Comparison of ENCODE assay signal across 1 cellular context in genomic region chr22:37696657-37697539, GRCh38.
A peak's percentile ranks its signal among the peaks of the same experiment; 100 is the strongest.
TF ChIP-seq lines count a peak whose summit lies in the region.

TRIOBP (plus strand) TSS chr22:37697048; CDS start chr22:37701366, 4,318 bp downstream.

TF ChIP-seq in K562, 482 proteins besides CTCF, POLR2A, EP300 and RAD21 (continued from another document and continues in another):
- TF ChIP-seq POLR2G (IDR thresholded peaks at IDR 0.05; ENCODE audit: low read depth, low read length) (peak; percentile 1; the same call in 1 of the 2 replicates), KDM2B (CRISPR knock-in tag; IDR thresholded peaks at IDR 0.05) (no peak), JUN (IDR thresholded peaks at IDR 0.05; ENCODE audit: borderline replicate concordance, low read depth, low read length) (no peak), JUN (CRISPR knock-in tag; IDR thresholded peaks at IDR 0.05; ENCODE audit: borderline replicate concordance) (no peak), RCOR1 (IDR thresholded peaks at IDR 0.05; ENCODE audit: borderline replicate concordance in 1 of 2, low read depth in 2 of 2, low read length in 2 of 2) (peak in 1 of 2 experiments; percentile 68; a peak in 2 of 4 replicates), IRF2 (CRISPR knock-in tag; IDR thresholded peaks at IDR 0.05) (no peak), ZBTB33 (CRISPR knock-in tag; IDR thresholded peaks at IDR 0.05) (peak; percentile 42; the same call in 1 of the 2 replicates), GABPA (tag; conservative IDR thresholded peaks at IDR 0.05; ENCODE audit: low read depth) (no peak), RBM15 (IDR thresholded peaks at IDR 0.05; ENCODE audit: insufficient read depth, low read length) (no peak), SP1 (CRISPR knock-in tag; IDR thresholded peaks at IDR 0.05) (peak; percentile 50; the same call in 1 of the 2 replicates), MYNN (IDR thresholded peaks at IDR 0.05) (no peak), MYNN (CRISPR knock-in tag; IDR thresholded peaks at IDR 0.05) (no peak), ZNF124 (CRISPR knock-in tag; IDR thresholded peaks at IDR 0.05) (no peak), ZNF766 (CRISPR knock-in tag; conservative IDR thresholded peaks at IDR 0.05) (no peak), SNAPC5 (CRISPR knock-in tag; IDR thresholded peaks at IDR 0.05) (no peak), CTBP1 (IDR thresholded peaks at IDR 0.05; ENCODE audit: borderline replicate concordance) (0 out of 2 replicates have a peak, but pooled peaks have one; percentile 34), DDX20 (tag; IDR thresholded peaks at IDR 0.05; ENCODE audit: low read depth) (no peak), PRDM10 (IDR thresholded peaks at IDR 0.05; ENCODE audit: partially characterized antibody) (peak; percentile 9), MYC (IDR thresholded peaks at IDR 0.05; ENCODE audit: low read depth, low read length) (0 out of 2 replicates have a peak, but pooled peaks have one; percentile 10), MYC (CRISPR knock-in tag; IDR thresholded peaks at IDR 0.05; ENCODE audit: borderline replicate concordance, low read depth) (no peak), ETV5 (CRISPR knock-in tag; IDR thresholded peaks at IDR 0.05; ENCODE audit: low read depth) (no peak), PHF21A (IDR thresholded peaks at IDR 0.05; ENCODE audit: borderline replicate concordance, low read depth) (peak; percentile 69; the same call in 1 of the 2 replicates), ETV1 (tag; conservative IDR thresholded peaks at IDR 0.05; ENCODE audit: low read depth) (no peak), ZNF217 (CRISPR knock-in tag; IDR thresholded peaks at IDR 0.05) (no peak), RBBP5 (IDR thresholded peaks at IDR 0.05; ENCODE audit: borderline replicate concordance, insufficient read depth, low read length, poor library complexity, severe bottlenecking) (no peak), RHOXF2B (CRISPR knock-in tag; conservative IDR thresholded peaks at IDR 0.05) (no peak), HDAC3 (IDR thresholded peaks at IDR 0.05; ENCODE audit: borderline replicate concordance, partially characterized antibody) (no peak), MNT (conservative IDR thresholded peaks at IDR 0.05) (0 out of 4 replicates have a peak, but pooled peaks of 1 of the 2 experiments have one; percentile 33), SMAD3 (CRISPR knock-in tag; conservative IDR thresholded peaks at IDR 0.05) (no peak), ZNF655 (CRISPR knock-in tag; IDR thresholded peaks at IDR 0.05) (no peak), ESRRA (IDR thresholded peaks at IDR 0.05; ENCODE audit: borderline replicate concordance, low read depth) (no peak), CBFB (CRISPR knock-in tag; IDR thresholded peaks at IDR 0.05) (no peak), FOSL1 (tag; conservative IDR thresholded peaks at IDR 0.05) (no peak), BRF2 (IDR thresholded peaks at IDR 0.05; ENCODE audit: borderline replicate concordance, insufficient read depth, insufficient read length) (no peak), BHLHE40 (IDR thresholded peaks at IDR 0.05; ENCODE audit: low read length) (peak; percentile 81), TAF1 (IDR thresholded peaks at IDR 0.05; ENCODE audit: control insufficient read depth, extremely low read depth, insufficient read depth, low read length, severe bottlenecking) (no peak), ZNF518B (CRISPR knock-in tag; IDR thresholded peaks at IDR 0.05) (no peak), ZNF79 (CRISPR knock-in tag; IDR thresholded peaks at IDR 0.05; ENCODE audit: low read depth) (no peak), ZBTB7A (IDR thresholded peaks at IDR 0.05; ENCODE audit: borderline replicate concordance, control insufficient read depth, low read depth, low read length) (0 out of 2 replicates have a peak, but pooled peaks have one; percentile 19), ZNF695 (CRISPR knock-in tag; IDR thresholded peaks at IDR 0.05) (no peak), TOE1 (IDR thresholded peaks at IDR 0.05; ENCODE audit: borderline replicate concordance) (no peak), TOE1 (CRISPR knock-in tag; IDR thresholded peaks at IDR 0.05; ENCODE audit: borderline replicate concordance, low read depth) (no peak), POLR2AphosphoS2 (IDR thresholded peaks at IDR 0.05; ENCODE audit: low read length) (0 out of 2 replicates have a peak, but pooled peaks have one; percentile 49), CXXC5 (CRISPR knock-in tag; IDR thresholded peaks at IDR 0.05) (no peak), HOXB6 (CRISPR knock-in tag; IDR thresholded peaks at IDR 0.05; ENCODE audit: borderline replicate concordance) (no peak), NRF1 (conservative IDR thresholded peaks at IDR 0.05 in 1 of 2, IDR thresholded peaks at IDR 0.05 in 1 of 2) (peak; percentile 64 to 66), ZNF140 (CRISPR knock-in tag; IDR thresholded peaks at IDR 0.05) (no peak), PCBP1 (IDR thresholded peaks at IDR 0.05; ENCODE audit: low read depth, low read length, poor library complexity, severe bottlenecking) (no peak), ZBTB26 (CRISPR knock-in tag; IDR thresholded peaks at IDR 0.05) (no peak), VEZF1 (CRISPR knock-in tag; IDR thresholded peaks at IDR 0.05) (peak; percentile 67), SREBF1 (IDR thresholded peaks at IDR 0.05; ENCODE audit: borderline replicate concordance, low read depth, low read length) (no peak)
